Comparison of ENCODE assay signal across 22 cellular contexts in genomic region chr1:41648230-41648629, GRCh38.
"Had no signal": no experiment of that assay in that cellular context is flagged by ENCODE, and none has a peak within 500 bp of the region (broad histone marks: within the 10 kb centered on the region; RNA-seq: fewer than 3 reads in every experiment).

No MANE protein-coding gene starts in this region.

- H3K36me3 Mint-ChIP-seq: brain; natural killer cell treated with Interleukin-12 subunit alpha and Interleukin-12 subunit beta and Interleukin-15 and Interleukin-18, amount 100 ng/mL, for 72 hours had no signal

- H3K4me1 ChIP-seq: prostate gland, uterus had no signal

- H3K27ac Mint-ChIP-seq: activated B cell treated with CpG ODN at 0.5 μM for 24 hours had no signal

- H3K36me3 ChIP-seq: ovary, prostate gland, SJSA1, stomach, suprapubic skin, tibial nerve, uterus had no signal

- H3K27me3 Mint-ChIP-seq: activated B cell treated with CpG ODN at 0.5 μM for 24 hours; brain; natural killer cell treated with Interleukin-12 subunit alpha and Interleukin-12 subunit beta and Interleukin-15 and Interleukin-18, amount 100 ng/mL, for 72 hours had no signal

- ATAC-seq: natural killer cell treated with Interleukin-12 subunit alpha and Interleukin-12 subunit beta and Interleukin-15 and Interleukin-18, amount 100 ng/mL, for 72 hours had no signal

- H3K27me3 ChIP-seq: ovary, SJSA1, stomach, suprapubic skin, tibial nerve, uterus had no signal

- H3K27ac ChIP-seq: ovary, prostate gland, SJSA1, stomach, suprapubic skin, tibial nerve, uterus had no signal

- H3K4me3 ChIP-seq: ovary, prostate gland, SJSA1, stomach, suprapubic skin, tibial nerve, uterus had no signal

- H3K9me3 ChIP-seq: ovary, prostate gland, SJSA1, stomach, suprapubic skin, tibial nerve, uterus had no signal

- H3K4me3 Mint-ChIP-seq: activated B cell treated with CpG ODN at 0.5 μM for 24 hours; natural killer cell treated with Interleukin-12 subunit alpha and Interleukin-12 subunit beta and Interleukin-15 and Interleukin-18, amount 100 ng/mL, for 72 hours had no signal

- H3K9me3 Mint-ChIP-seq: activated B cell treated with CpG ODN at 0.5 μM for 24 hours; activated T-helper 2 cell treated with anti-CD3 and anti-CD28 coated beads, Interferon-gamma antibody, Interleukin-2, Interleukin-4, amounts not matched to agents 10 μg/mL and 5 μg/mL and 100 μg/mL, durations not matched to agents 14 hours and 24 hours and 36 hours; brain; natural killer cell treated with Interleukin-12 subunit alpha and Interleukin-12 subunit beta and Interleukin-15 and Interleukin-18, amount 100 ng/mL, for 72 hours had no signal

- DNase-seq: activated B cell treated with CpG ODN at 0.5 μM for 24 hours; activated CD4-positive, alpha-beta T cell treated with anti-CD3 and anti-CD28 coated beads for 48 hours; activated naive CD4-positive, alpha-beta T cell; aorta; caudate nucleus; dermis blood vessel endothelial cell; effector CD8-positive, alpha-beta T cell; foreskin melanocyte; hippocampal formation; left ventricle myocardium superior; ovary; stimulated activated CD4-positive, alpha-beta T cell treated with anti-CD3 and anti-CD28 coated beads, Interleukin-2, amount 100 ng/mL, for 48 hours; stomach; T1000; uterus had no signal
